Comparison of ENCODE assay signal across 25 cellular contexts in the genomic region with DNA sequence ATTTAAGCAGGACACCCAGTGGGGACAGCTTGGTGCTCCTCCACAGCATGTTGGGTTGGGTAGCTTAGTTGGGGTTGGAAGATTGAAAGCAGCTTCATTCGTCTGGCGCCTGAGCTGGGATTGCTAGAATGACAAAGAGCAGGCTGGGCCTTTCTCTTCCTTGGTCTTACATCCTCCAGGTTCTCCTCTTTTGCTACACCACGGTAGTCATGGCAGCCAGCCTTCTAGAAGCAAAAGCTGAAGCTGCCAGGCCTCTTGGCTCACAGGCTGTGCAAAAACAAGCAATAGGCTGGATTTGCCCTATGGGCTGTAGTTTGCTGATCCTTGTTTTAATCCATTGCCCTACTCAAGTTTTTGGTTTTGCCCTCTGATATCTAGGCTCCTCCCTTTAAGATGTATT. TPM values are rescaled to one million over a fixed set of nuclear protein-coding genes. Genes with fewer than 3 reads are reported as not detected.
DNase-seq lines count a peak whose midpoint lies in the region; ATAC-seq and TF ChIP-seq lines count a peak whose summit lies in the region.
"Had no signal": no experiment of that assay in that cellular context is flagged by ENCODE, and none has a peak within 500 bp of the region (broad histone marks: within the 10 kb centered on the region; RNA-seq: fewer than 3 reads in every experiment).

No MANE protein-coding gene starts in this region.

- H3K27ac Mint-ChIP-seq in IgD-negative memory B cell (peak overlapping the region in 2 of 3 donors; percentile 60 to 74), brain (peak overlapping the region in 3 of 5 experiments; percentile 24 to 95 (median 93)), neural crest cell (ENCODE audit: unreplicated experiment) (no peak overlapping the region)
- H3K27ac Mint-ChIP-seq: activated CD8-positive, alpha-beta T cell treated with anti-CD3 and anti-CD28 coated beads for 36 hours; activated naive CD4-positive, alpha-beta T cell treated with anti-CD3 and anti-CD28 coated beads for 36 hours; T-helper 17 cell had no signal

- H3K4me1 Mint-ChIP-seq in IgD-negative memory B cell (peaks cover 17 to 21% (median 20%) of the 10 kb centered on the region in 3 donors), brain (peaks cover 54% of the 10 kb centered on the region), neural crest cell (peaks cover 52% of the 10 kb centered on the region)

- H3K27me3 Mint-ChIP-seq in IgD-negative memory B cell (no peaks in the 10 kb centered on the region), brain (peaks cover 19% of the 10 kb centered on the region), neural crest cell (ENCODE audit: low read depth) (peaks cover 26% of the 10 kb centered on the region)
- H3K27me3 Mint-ChIP-seq: T-helper 17 cell had no signal

- H3K4me3 Mint-ChIP-seq in IgD-negative memory B cell: peak overlapping the region in 1 of 4 donors; percentile 66
- H3K4me3 Mint-ChIP-seq in brain: peak overlapping the region in 1 of 5 experiments; percentile 56
- peak overlapping the region; percentile 67 for H3K4me3 Mint-ChIP-seq in neural crest cell
- H3K4me3 Mint-ChIP-seq: activated CD8-positive, alpha-beta T cell treated with anti-CD3 and anti-CD28 coated beads for 36 hours; activated naive CD4-positive, alpha-beta T cell treated with anti-CD3 and anti-CD28 coated beads for 36 hours; naive thymus-derived CD8-positive, alpha-beta T cell; T-helper 17 cell had no signal

- H3K36me3 Mint-ChIP-seq in IgD-negative memory B cell (no peaks in the 10 kb centered on the region), brain (no peaks in the 10 kb centered on the region), neural crest cell (ENCODE audit: low read depth) (no peaks in the 10 kb centered on the region)
- H3K36me3 Mint-ChIP-seq: naive thymus-derived CD8-positive, alpha-beta T cell had no signal

- TF ChIP-seq CTCF in brain (conservative IDR thresholded peaks at IDR 0.05) (no peak), neural crest cell (conservative IDR thresholded peaks at IDR 0.05) (no peak), GM10266 (IDR thresholded peaks at IDR 0.05; ENCODE audit: control insufficient read depth, insufficient read depth, low read depth, missing control alignments) (no peak)

- H3K9me3 Mint-ChIP-seq in IgD-negative memory B cell (no peaks in the 10 kb centered on the region), brain (no peaks in the 10 kb centered on the region), neural crest cell (no peaks in the 10 kb centered on the region)
- H3K9me3 Mint-ChIP-seq: activated CD8-positive, alpha-beta T cell treated with anti-CD3 and anti-CD28 coated beads for 36 hours; activated naive CD4-positive, alpha-beta T cell treated with anti-CD3 and anti-CD28 coated beads for 36 hours had no signal

- ATAC-seq in GM18517 (IDR thresholded peaks at IDR 0.05; ENCODE audit: unreplicated experiment): no peak
- ATAC-seq in GM19351 (IDR thresholded peaks at IDR 0.05; ENCODE audit: unreplicated experiment): no peak
- ATAC-seq: activated CD8-positive, alpha-beta T cell treated with anti-CD3 and anti-CD28 coated beads for 36 hours; HCT116; naive thymus-derived CD8-positive, alpha-beta T cell; T-helper 17 cell; upper lobe of right lung had no signal

- peak; percentile 8 for DNase-seq in EL
- no peak for DNase-seq in neural crest cell (ENCODE audit: low read depth, low spot score)
- no peak for DNase-seq in mucosa of gallbladder (ENCODE audit: low spot score)
- no peak for DNase-seq in GM10266 (ENCODE audit: extremely low spot score)
- DNase-seq: activated CD8-positive, alpha-beta T cell treated with anti-CD3 and anti-CD28 coated beads for 36 hours; activated naive CD4-positive, alpha-beta T cell treated with anti-CD3 and anti-CD28 coated beads for 36 hours; activated T-cell treated with anti-CD3 and anti-CD28 coated beads, Interleukin-2, amount 50 U/mL, for 1 hour; AML-193; aorta; hippocampal formation; islet precursor cell; naive thymus-derived CD8-positive, alpha-beta T cell; NCI-H187; NK-92 treated with Interleukin-12 subunit alpha and Interleukin-12 subunit beta, amount 100 ng/mL, for 24 hours; posterior cingulate gyrus; Right ventricle myocardium superior; stimulated activated CD4-positive, alpha-beta T cell treated with anti-CD3 and anti-CD28 coated beads, Interleukin-2, amount 100 ng/mL, for 24 hours; stimulated activated naive CD4-positive, alpha-beta T cell treated with Interleukin-2 at 50 U/mL for 16 hours; T-helper 17 cell; upper lobe of right lung had no signal

RNA-seq across cellular contexts. Expression of gene ANXA2, which starts 3.2 kb away (rescaled TPM):
- polyA plus RNA-seq in IgD-negative memory B cell (462 TPM), brain (ENCODE audit: insufficient read depth, low read depth, low replicate concordance) (439 TPM)
- total RNA-seq in neural crest cell (122 and 129 TPM in 2 replicates), mucosa of gallbladder (733 TPM)
